Comparison of ENCODE assay signal across 1 cellular context in genomic region chr18:37476611-37477295, GRCh38.
TF ChIP-seq lines count a peak whose summit lies in the region.

No MANE protein-coding gene starts in this region.

TF ChIP-seq in H1, 55 proteins besides CTCF, POLR2A, EP300 and RAD21 (continued from another document):
- TF ChIP-seq YY1 (IDR thresholded peaks at IDR 0.05; ENCODE audit: low read depth, low read length) (no peak), SP4 (IDR thresholded peaks at IDR 0.05; ENCODE audit: low read length) (no peak), SUZ12 (IDR thresholded peaks at IDR 0.05; ENCODE audit: low read length) (no peak)
